In genomic region chr9:93945400-93946337, GRCh38 we compare ENCODE assay signal across 1 cellular context.
TF ChIP-seq lines count a peak whose summit lies in the region.

No MANE protein-coding gene starts in this region.

TF ChIP-seq in GM23338, 12 proteins besides CTCF, POLR2A, EP300 and RAD21 (continued from another document):
- no peak for TF ChIP-seq REST (IDR thresholded peaks at IDR 0.05; ENCODE audit: unreplicated experiment)
- no peak for TF ChIP-seq JUNB (IDR thresholded peaks at IDR 0.05; ENCODE audit: unreplicated experiment)
- no peak for TF ChIP-seq STAT1 (IDR thresholded peaks at IDR 0.05; ENCODE audit: unreplicated experiment)
- TF ChIP-seq NANOG (IDR thresholded peaks at IDR 0.05; ENCODE audit: borderline replicate concordance), result no peak
